Comparison of ENCODE assay signal across 8 cellular contexts in the genomic region with DNA sequence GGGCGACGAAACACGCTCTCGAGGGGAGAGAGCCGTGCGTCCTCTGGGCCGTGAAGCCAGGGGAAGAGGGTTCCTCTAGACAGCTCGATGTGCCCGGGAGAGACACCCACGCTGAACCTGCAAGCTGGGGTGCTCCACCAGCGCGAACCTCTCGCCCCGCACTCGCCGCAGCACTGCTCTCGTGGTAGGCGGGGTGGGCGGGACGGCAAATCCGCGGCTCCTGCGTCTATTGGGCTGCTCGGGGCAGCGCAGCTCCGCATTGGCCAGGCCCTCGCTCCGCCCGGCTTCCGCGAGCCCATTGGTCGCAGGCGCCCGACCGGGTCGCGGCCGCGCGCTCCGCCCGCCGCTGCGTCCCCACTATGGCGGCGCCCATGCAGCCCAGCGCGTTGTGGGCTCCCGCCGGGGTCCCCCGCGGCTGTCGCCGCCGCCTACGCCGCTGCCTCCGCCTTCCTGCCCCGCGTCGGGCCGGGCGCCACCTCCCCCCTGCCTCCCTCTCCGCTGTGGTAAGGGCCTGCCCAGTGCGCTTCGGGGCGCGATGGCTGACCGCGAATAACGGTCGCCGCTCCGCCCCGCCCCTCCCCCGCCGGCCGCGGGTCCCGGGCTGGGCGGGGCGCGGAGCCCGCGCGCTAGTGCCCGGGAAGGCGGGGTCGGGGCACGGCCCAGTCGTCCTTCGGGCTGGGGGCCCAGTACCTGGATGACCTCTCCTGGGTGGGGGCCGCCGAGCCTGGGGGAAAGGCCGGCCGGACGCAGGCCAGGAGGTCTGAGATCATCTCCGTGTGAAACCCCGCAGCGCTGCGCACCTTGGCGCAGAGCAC. TPM values are rescaled to one million over a fixed set of nuclear protein-coding genes. Genes with fewer than 3 reads are reported as not detected.
DNase-seq lines count a peak whose midpoint lies in the region; ATAC-seq and TF ChIP-seq lines count a peak whose summit lies in the region.

A gene with protein sequence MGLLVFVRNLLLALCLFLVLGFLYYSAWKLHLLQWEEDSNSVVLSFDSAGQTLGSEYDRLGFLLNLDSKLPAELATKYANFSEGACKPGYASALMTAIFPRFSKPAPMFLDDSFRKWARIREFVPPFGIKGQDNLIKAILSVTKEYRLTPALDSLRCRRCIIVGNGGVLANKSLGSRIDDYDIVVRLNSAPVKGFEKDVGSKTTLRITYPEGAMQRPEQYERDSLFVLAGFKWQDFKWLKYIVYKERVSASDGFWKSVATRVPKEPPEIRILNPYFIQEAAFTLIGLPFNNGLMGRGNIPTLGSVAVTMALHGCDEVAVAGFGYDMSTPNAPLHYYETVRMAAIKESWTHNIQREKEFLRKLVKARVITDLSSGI (plus strand): TSS at position 346 of the 815 bp plus-strand sequence. CDS start 28,727 bp downstream, outside the sequence.

- TF ChIP-seq POLR2A in right lobe of liver (IDR thresholded peaks at IDR 0.05), result peak; percentile 86

- H3K9me3 ChIP-seq in right lobe of liver, result no peaks in the 10 kb centered on the region

- H3K4me3 ChIP-seq in right lobe of liver, result peak within 1 kb of the TSS; percentile 60 to 88 (median 72)

- peak within 1 kb of the TSS; percentile 69 to 70 (median 69) for H3K27ac ChIP-seq in right lobe of liver

- DNase-seq in C1 segment of cervical spinal cord (lab: John Stamatoyannopoulos, UW) (peak; percentile 16 to 90 (median 84)), NCI-H774 (lab: John Stamatoyannopoulos, UW) (peak; percentile 98), dermis blood vessel endothelial cell (peak; percentile 96), right lobe of liver (peak; percentile 95 to 97 (median 96))
- peak; percentile 90 to 92 for DNase-seq in activated CD4-positive, alpha-beta T cell treated with anti-CD3 and anti-CD28 coated beads, Interleukin-2, amount 50 U/mL, for 4 hours
- DNase-seq in stimulated activated CD4-positive, alpha-beta T cell treated with anti-CD3 and anti-CD28 coated beads, Interleukin-4, amount 100 ng/mL, for 24 hours, result peak; percentile 94

- H3K27me3 ChIP-seq in right lobe of liver, result no peaks in the 10 kb centered on the region

- intact Hi-C loops in right lobe of liver (cut with DNase I), result no loop called here

- peaks cover 0 to 22% (median 14%) of the 10 kb centered on the region in 4 donors for H3K36me3 ChIP-seq in right lobe of liver

- ATAC-seq in GM19372 (IDR thresholded peaks at IDR 0.05; ENCODE audit: low read depth, unreplicated experiment) (peak; percentile 90), HG03521 (IDR thresholded peaks at IDR 0.05; ENCODE audit: unreplicated experiment) (peak; percentile 94), right lobe of liver (peak; percentile 87 to 96 (median 92))

- H3K4me1 ChIP-seq in right lobe of liver, result peaks cover 0 to 21% (median 9%) of the 10 kb centered on the region in 4 donors

- no CpG with 5 or more reads among the region's 102 CpGs for WGBS in right lobe of liver (ENCODE audit: insufficient coverage, low coverage, low lambda C conversion rate, missing lambda C conversion rate)

- no peak for TF ChIP-seq CTCF in right lobe of liver (IDR thresholded peaks at IDR 0.05)

RNA-seq across cellular contexts. Expression of the gene that starts here (rescaled TPM):
- total RNA-seq in dermis blood vessel endothelial cell, result 9.0 and 14.6 TPM in 2 replicates
- total RNA-seq in right lobe of liver, result 10 to 100 TPM in 4 of 6 experiments, 1 to 10 TPM in 2; 6.4 to 14.2 (median 12.0) TPM

Comparison
In these comparisons a context has a peak if more than half of its experiments do, and no peak if none do; other contexts are left out.
1. Peak in every context shown above with its lines: DNase-seq, ATAC-seq, H3K4me3 ChIP-seq and H3K27ac ChIP-seq.